In the genomic region with DNA sequence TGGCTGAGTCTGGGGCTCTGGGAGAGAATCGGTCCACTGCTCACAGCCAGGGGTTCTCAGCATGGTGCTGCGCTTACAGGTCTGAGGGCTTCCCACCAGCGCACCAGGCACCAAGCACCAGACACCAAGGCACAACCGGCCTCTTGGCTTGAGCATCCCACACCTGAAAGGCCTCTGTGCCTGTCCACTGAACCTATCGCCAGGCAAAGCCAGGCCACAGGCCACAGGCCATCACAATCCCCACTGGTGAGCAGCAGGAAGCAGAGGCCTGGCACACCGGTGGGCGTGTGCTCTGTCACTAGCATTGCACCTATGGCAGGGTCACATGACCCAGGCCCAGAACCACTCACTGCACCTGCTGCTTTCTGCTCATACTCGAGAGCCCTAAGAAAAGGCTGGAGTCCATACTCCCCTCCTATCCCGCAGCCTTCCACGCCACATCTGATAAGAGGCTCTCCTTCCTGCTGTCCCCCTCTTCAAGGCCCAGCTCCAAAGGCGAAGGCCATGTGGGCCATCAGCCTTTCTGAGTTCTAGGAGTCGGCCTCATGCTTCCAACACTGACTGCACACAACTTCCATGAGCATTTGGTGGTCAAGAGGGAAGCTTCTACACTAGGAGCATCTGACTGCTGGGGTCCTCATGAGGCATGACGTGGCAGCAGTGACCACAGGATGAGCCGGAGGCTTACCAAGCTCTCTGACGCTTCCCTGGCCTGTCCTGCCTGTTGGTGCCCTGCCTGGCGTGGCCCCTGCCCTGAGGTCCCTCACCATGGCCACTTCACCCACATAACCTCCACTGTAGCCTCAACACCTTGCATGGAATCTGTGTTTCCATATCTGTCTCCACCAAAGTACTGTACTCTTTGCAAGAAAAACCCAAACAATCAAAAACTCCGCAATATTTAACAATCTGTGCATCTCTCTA, we compare ENCODE assay signal across 21 cellular contexts.
DNase-seq lines count a peak whose midpoint lies in the region; ATAC-seq, FAIRE-seq and TF ChIP-seq lines count a peak whose summit lies in the region.
"Had no signal": no experiment of that assay in that cellular context is flagged by ENCODE, and none has a peak within 500 bp of the region (broad histone marks: within the 10 kb centered on the region; RNA-seq: fewer than 3 reads in every experiment).

No MANE protein-coding gene starts in this region.

- no peaks in the 10 kb centered on the region for H3F3A ChIP-seq in GM23338 (replicated peaks; ENCODE audit: low read depth)

- TF ChIP-seq POLR2A in HepG2 (IDR thresholded peaks at IDR 0.05; ENCODE audit: insufficient read depth in 1 of 2, low read depth in 2 of 2, low read length in 2 of 2), result 0 out of 4 replicates have a peak, but pooled peaks of 1 of the 2 experiments have one; percentile 25

- no peaks in the 10 kb centered on the region for H3K27me3 ChIP-seq in GM23338 (ENCODE audit: insufficient read depth)
- no peaks in the 10 kb centered on the region for H3K27me3 ChIP-seq in HepG2 (ENCODE audit: control insufficient read depth in 1 of 2, insufficient read depth in 2 of 2, low read length in 2 of 2)
- H3K27me3 ChIP-seq: BLaER1 treated with 17β-estradiol and CSF1 and Interleukin-3, amounts not matched to agents 10 nM and 100 nM; SJSA1 had no signal

- H3K27ac ChIP-seq in GM23338 (ENCODE audit: low read depth) (no peak overlapping the region), HepG2 (ENCODE audit: extremely low read length, insufficient read depth, low read length) (no peak overlapping the region)
- H3K27ac ChIP-seq: A549; BLaER1 treated with 17β-estradiol and CSF1 and Interleukin-3, amounts not matched to agents 10 nM and 100 nM; PC-9; SJSA1 had no signal

- H3K4me2 ChIP-seq in GM23338 (no peak overlapping the region), HepG2 (ENCODE audit: low read depth, low read length) (no peak overlapping the region)
- H3K4me2 ChIP-seq: A549; BLaER1 treated with 17β-estradiol and CSF1 and Interleukin-3, amounts not matched to agents 10 nM and 100 nM; PC-9 had no signal

- ATAC-seq in GM23338 (no peak), HepG2 (peak; percentile 7; the same call in 1 of the 3 replicates), HG03520 (IDR thresholded peaks at IDR 0.05; ENCODE audit: unreplicated experiment) (no peak), GM21528 (IDR thresholded peaks at IDR 0.05; ENCODE audit: low FRiP score, unreplicated experiment) (no peak), GM21515 (IDR thresholded peaks at IDR 0.05; ENCODE audit: unreplicated experiment) (no peak)
- ATAC-seq: GM12878 had no signal

- H3K79me2 ChIP-seq in GM23338 (replicated peaks; ENCODE audit: insufficient read depth) (no peaks in the 10 kb centered on the region), HepG2 (ENCODE audit: insufficient read depth, low read length) (no peaks in the 10 kb centered on the region)

- no peak for TF ChIP-seq RAD21 in HepG2 (CRISPR knock-in tag; IDR thresholded peaks at IDR 0.05)

- no peaks in the 10 kb centered on the region for H3K9me2 ChIP-seq in GM23338 (ENCODE audit: insufficient read depth)

- H3K4me3 ChIP-seq in GM23338 (no peak overlapping the region), HepG2 (replicated peaks in 1 of 3; ENCODE audit: insufficient read depth in 1 of 3, low read depth in 2 of 3, low read length in 3 of 3) (no peak overlapping the region)
- H3K4me3 ChIP-seq: A549; BLaER1 treated with 17β-estradiol and CSF1 and Interleukin-3, amounts not matched to agents 10 nM and 100 nM; GM12878; PC-9; SJSA1 had no signal

- H3K27me3 Mint-ChIP-seq in GM23338 (ENCODE audit: insufficient read depth, low read depth, poor library complexity), result no peaks in the 10 kb centered on the region
- H3K27me3 Mint-ChIP-seq in activated T-helper 2 cell treated with anti-CD3 and anti-CD28 coated beads, Interferon-gamma antibody, Interleukin-2, Interleukin-4, amounts not matched to agents 10 μg/mL and 5 μg/mL and 100 μg/mL, durations not matched to agents 14 hours and 24 hours and 36 hours (ENCODE audit: low read depth), result no peaks in the 10 kb centered on the region
- H3K27me3 Mint-ChIP-seq in osteocyte (ENCODE audit: unreplicated experiment), result no peaks in the 10 kb centered on the region
- H3K27me3 Mint-ChIP-seq: CD8-positive, alpha-beta memory T cell; IgD-negative memory B cell had no signal

- FAIRE-seq in HepG2 (lab: Jason Lieb, UNC), result no peak
- FAIRE-seq: A549, G401.6, GM12878 had no signal

- no peak for TF ChIP-seq EP300 in HepG2 (IDR thresholded peaks at IDR 0.05; ENCODE audit: low read depth in 2 of 2, low read length in 2 of 2)
- no peak for TF ChIP-seq EP300 in HepG2 (CRISPR knock-in tag; IDR thresholded peaks at IDR 0.05; ENCODE audit: borderline replicate concordance)

- CTCF ChIA-PET in HepG2 (lab: Yijun Ruan, JAX; ENCODE audit: low intra/inter-chr PET ratio, low total read pairs), result no interaction called here

- WGBS in HepG2 (ENCODE audit: low lambda C conversion rate), result 96% methylated on average over 8 of the region's 17 CpGs

- H3K36me3 ChIP-seq in GM23338 (ENCODE audit: insufficient read depth) (0 out of 2 replicates have a peak, but pooled peaks cover 4% of the 10 kb centered on the region), HepG2 (replicated peaks in 1 of 2; ENCODE audit: control insufficient read depth in 1 of 2, insufficient read depth in 2 of 2, low read length in 2 of 2) (peaks cover 36 to 82% of the 10 kb centered on the region in 2 experiments)

- intact Hi-C loops in activated T-helper 2 cell treated with anti-CD3 and anti-CD28 coated beads, Interferon-gamma antibody, Interleukin-2, Interleukin-4, amounts not matched to agents 10 μg/mL and 5 μg/mL and 100 μg/mL, durations not matched to agents 14 hours and 24 hours and 36 hours (cut with micrococcal nuclease), result no loop called here
- intact Hi-C loops in HepG2 (cut with micrococcal nuclease; ENCODE audit: unreplicated experiment), result loop anchor here (10.0 kb wide), 1 partner anchor 151 kb away; no protein-coding TSS in a partner anchor

- H3K4me1 Mint-ChIP-seq in GM23338 (peaks cover 10% of the 10 kb centered on the region), osteocyte (ENCODE audit: unreplicated experiment) (peaks cover 20% of the 10 kb centered on the region)
- H3K4me1 Mint-ChIP-seq in activated T-helper 2 cell treated with anti-CD3 and anti-CD28 coated beads, Interferon-gamma antibody, Interleukin-2, Interleukin-4, amounts not matched to agents 10 μg/mL and 5 μg/mL and 100 μg/mL, durations not matched to agents 14 hours and 24 hours and 36 hours (ENCODE audit: low read depth), result peaks cover 6% of the 10 kb centered on the region
- H3K4me1 Mint-ChIP-seq: CD8-positive, alpha-beta memory T cell; IgD-negative memory B cell had no signal

- no peak overlapping the region for H3K9ac ChIP-seq in HepG2 (ENCODE audit: insufficient read depth, low read depth, low read length)
- H3K9ac ChIP-seq: BLaER1 treated with 17β-estradiol and CSF1 and Interleukin-3, amounts not matched to agents 10 nM and 100 nM had no signal

- H3K9me3 ChIP-seq in HepG2 (ENCODE audit: low read length), result no peaks in the 10 kb centered on the region
- H3K9me3 ChIP-seq: A549, SJSA1 had no signal

- POLR2A ChIA-PET in HepG2 (lab: Yijun Ruan, JAX), result no interaction called here

- no TSS peak for BruUV-seq in HepG2 (replicated peaks; lab: Mats Ljungman, UMichigan)

- peak overlapping the region; percentile 84 for H3K27ac Mint-ChIP-seq in GM23338
- peak overlapping the region; percentile 21 for H3K27ac Mint-ChIP-seq in activated T-helper 2 cell treated with anti-CD3 and anti-CD28 coated beads, Interferon-gamma antibody, Interleukin-2, Interleukin-4, amounts not matched to agents 10 μg/mL and 5 μg/mL and 100 μg/mL, durations not matched to agents 14 hours and 24 hours and 36 hours
- no peak overlapping the region for H3K27ac Mint-ChIP-seq in osteocyte (ENCODE audit: unreplicated experiment)
- H3K27ac Mint-ChIP-seq: CD8-positive, alpha-beta memory T cell had no signal

- H4K20me1 ChIP-seq in GM23338 (replicated peaks; ENCODE audit: insufficient read depth), result 0 out of 2 replicates have a peak, but pooled peaks cover 2% of the 10 kb centered on the region
- 0 out of 2 replicates have a peak, but pooled peaks cover 3% of the 10 kb centered on the region for H4K20me1 ChIP-seq in HepG2 (ENCODE audit: insufficient read depth, low read length)

- H2AFZ ChIP-seq in GM23338 (no peak overlapping the region), HepG2 (ENCODE audit: low read length) (no peak overlapping the region)
- H2AFZ ChIP-seq: PC-9 had no signal

- no peak for DNase-seq in GM23338 (ENCODE audit: low spot score)
- no peak for DNase-seq in activated T-helper 2 cell treated with anti-CD3 and anti-CD28 coated beads, Interferon-gamma antibody, Interleukin-2, Interleukin-4, amounts not matched to agents 10 μg/mL and 5 μg/mL and 100 μg/mL, durations not matched to agents 14 hours and 24 hours and 36 hours (ENCODE audit: low spot score)
- DNase-seq in HepG2 (ENCODE audit: low spot score), result no peak
- DNase-seq in osteocyte (ENCODE audit: extremely low spot score, unreplicated experiment), result peak; percentile 63
- DNase-seq in activated effector memory CD4-positive, alpha-beta T cell treated with Interleukin-2 at 50 U/mL for 16 hours, result no peak
- DNase-seq: CD8-positive, alpha-beta memory T cell; DND-41; H7; NCI-H1930; NCI-H2171; NCI-H82; PC-9 had no signal

- H3K4me1 ChIP-seq in GM23338 (ENCODE audit: insufficient read depth), result peaks cover 5% of the 10 kb centered on the region; the same call in 1 of the 2 replicates
- H3K4me1 ChIP-seq in HepG2 (ENCODE audit: insufficient read depth, low read length), result peaks cover 24% of the 10 kb centered on the region

- H3K4me3 Mint-ChIP-seq in GM23338, result no peak overlapping the region
- H3K4me3 Mint-ChIP-seq in activated T-helper 2 cell treated with anti-CD3 and anti-CD28 coated beads, Interferon-gamma antibody, Interleukin-2, Interleukin-4, amounts not matched to agents 10 μg/mL and 5 μg/mL and 100 μg/mL, durations not matched to agents 14 hours and 24 hours and 36 hours (ENCODE audit: low read depth), result no peak overlapping the region
- H3K4me3 Mint-ChIP-seq in osteocyte (ENCODE audit: unreplicated experiment), result no peak overlapping the region
- H3K4me3 Mint-ChIP-seq: CD8-positive, alpha-beta memory T cell had no signal

- H3K36me3 Mint-ChIP-seq in GM23338 (ENCODE audit: low read depth), result peaks cover 18% of the 10 kb centered on the region
- H3K36me3 Mint-ChIP-seq in activated T-helper 2 cell treated with anti-CD3 and anti-CD28 coated beads, Interferon-gamma antibody, Interleukin-2, Interleukin-4, amounts not matched to agents 10 μg/mL and 5 μg/mL and 100 μg/mL, durations not matched to agents 14 hours and 24 hours and 36 hours (ENCODE audit: low read depth), result no peaks in the 10 kb centered on the region
- H3K36me3 Mint-ChIP-seq in osteocyte (ENCODE audit: unreplicated experiment), result peaks cover 32% of the 10 kb centered on the region
- H3K36me3 Mint-ChIP-seq: CD8-positive, alpha-beta memory T cell had no signal

- no peak for TF ChIP-seq CTCF in GM23338 (conservative IDR thresholded peaks at IDR 0.05; ENCODE audit: low read depth in 2 of 2)
- TF ChIP-seq CTCF in HepG2 (CRISPR knock-in tag; IDR thresholded peaks at IDR 0.05), result no peak
- TF ChIP-seq CTCF in osteocyte (IDR thresholded peaks at IDR 0.05), result no peak

- in situ Hi-C loops in HepG2 (cut with HindIII; ENCODE audit: extremely low pct_ligation_motif_present, low pct_unique_long_range_greater_than_20kb), result no loop called here

- H3K9me3 Mint-ChIP-seq in GM23338 (no peaks in the 10 kb centered on the region; the same call in 2 of the 3 replicates), osteocyte (ENCODE audit: unreplicated experiment) (no peaks in the 10 kb centered on the region)
- H3K9me3 Mint-ChIP-seq in activated T-helper 2 cell treated with anti-CD3 and anti-CD28 coated beads, Interferon-gamma antibody, Interleukin-2, Interleukin-4, amounts not matched to agents 10 μg/mL and 5 μg/mL and 100 μg/mL, durations not matched to agents 14 hours and 24 hours and 36 hours, result peaks cover 6% of the 10 kb centered on the region
- H3K9me3 Mint-ChIP-seq: IgD-negative memory B cell had no signal
